Comparison of ENCODE assay signal across 34 cellular contexts in genomic region chrX:53447441-53447840, GRCh38.
"Had no signal": no experiment of that assay in that cellular context is flagged by ENCODE, and none has a peak within 500 bp of the region (broad histone marks: within the 10 kb centered on the region; RNA-seq: fewer than 3 reads in every experiment).

No MANE protein-coding gene starts in this region.

- H3K4me3 ChIP-seq: MG63 had no signal

- H3K9me3 ChIP-seq: MG63 had no signal

- H3K27ac ChIP-seq: KMS-11 had no signal

- DNase-seq: Karpas-422, Kasumi-1, KG1, MG63, MM.1S, MV-4-11, NCI-H1048, NCI-H1092, NCI-H1092 treated with DMSO at 0.1 percent for 48 hours, NCI-H1105, NCI-H1105 treated with DMSO at 0.1 percent for 48 hours, NCI-H1417, NCI-H1417 treated with DMSO at 0.1 percent for 48 hours, NCI-H1436, NCI-H1436 treated with DMSO at 0.1 percent for 48 hours, NCI-H146, NCI-H1694, NCI-H1694 treated with DMSO at 0.1 percent for 48 hours, NCI-H187, NCI-H187 treated with DMSO at 0.1 percent for 48 hours, NCI-H1930, NCI-H2029, NCI-H2029 treated with DMSO at 0.1 percent for 48 hours, NCI-H2081, NCI-H2081 treated with DMSO at 0.1 percent for 48 hours, NCI-H2107, NCI-H2171, NCI-H2171 treated with DMSO at 0.1 percent for 48 hours, NCI-H2227 treated with DMSO at 0.1 percent for 48 hours, NCI-H226, NCI-H345, NCI-H446, NCI-H446 treated with DMSO at 0.1 percent for 48 hours had no signal

- H3K36me3 ChIP-seq: MG63 had no signal

- H3K27me3 ChIP-seq: MG63 had no signal
